ENCODE assay signal across 29 cellular contexts in genomic region chr20:61603715-61604114, GRCh38.
"Had no signal": no experiment of that assay in that cellular context is flagged by ENCODE, and none has a peak within 500 bp of the region (broad histone marks: within the 10 kb centered on the region; RNA-seq: fewer than 3 reads in every experiment).

No MANE protein-coding gene starts in this region.

- ATAC-seq: naive thymus-derived CD8-positive, alpha-beta T cell; natural killer cell treated with Interleukin-12 subunit alpha and Interleukin-12 subunit beta and Interleukin-15 and Interleukin-18, amount 100 ng/mL, for 72 hours; pancreas; right cardiac atrium; right lobe of liver; stimulated activated memory B cell treated with anti-CD40 and anti-IgM and Interleukin-4, amounts not matched to agents 10 μg/mL and 1 μg/mL and 100 μg/mL, for 72 hours; stimulated activated naive CD8-positive, alpha-beta T cell treated with anti-CD3 and anti-CD28 coated beads, Interleukin-15, amount 100 ng/mL, for 72 hours; stimulated activated naive CD8-positive, alpha-beta T cell treated with anti-CD3 and anti-CD28 coated beads, Interleukin-15, Interleukin-2, amounts not matched to agents 100 U/mL and 50 U/mL, for 24 hours; upper lobe of right lung had no signal

- H3K36me3 Mint-ChIP-seq: naive thymus-derived CD8-positive, alpha-beta T cell; natural killer cell treated with Interleukin-12 subunit alpha and Interleukin-12 subunit beta and Interleukin-15 and Interleukin-18, amount 100 ng/mL, for 72 hours; stimulated activated memory B cell treated with anti-CD40 and anti-IgM and Interleukin-4, amounts not matched to agents 10 μg/mL and 1 μg/mL and 100 μg/mL, for 72 hours; type B pancreatic cell had no signal

- H3K27ac Mint-ChIP-seq: natural killer cell treated with Interleukin-12 subunit alpha and Interleukin-12 subunit beta and Interleukin-15 and Interleukin-18, amount 100 ng/mL, for 72 hours; nephron progenitor cell; stimulated activated memory B cell treated with anti-CD40 and anti-IgM and Interleukin-4, amounts not matched to agents 10 μg/mL and 1 μg/mL and 100 μg/mL, for 72 hours; stimulated activated naive CD8-positive, alpha-beta T cell treated with anti-CD3 and anti-CD28 coated beads, Interleukin-15, amount 100 ng/mL, for 72 hours; type B pancreatic cell had no signal

- FAIRE-seq: pancreas, small intestine had no signal

- H3K4me1 ChIP-seq: pancreas, prostate gland, right lobe of liver, sigmoid colon, tibial artery, transverse colon, upper lobe of right lung, uterus had no signal

- H3K4me3 ChIP-seq: pancreas, prostate gland, right lobe of liver, sigmoid colon, suprapubic skin, testis, tibial artery, transverse colon, upper lobe of right lung, uterus had no signal

- H3K9me3 Mint-ChIP-seq: natural killer cell treated with Interleukin-12 subunit alpha and Interleukin-12 subunit beta and Interleukin-15 and Interleukin-18, amount 100 ng/mL, for 72 hours had no signal

- H3K9me3 ChIP-seq: pancreas, prostate gland, right lobe of liver, suprapubic skin, testis, transverse colon, upper lobe of right lung, uterus had no signal

- H3K4me1 Mint-ChIP-seq: naive thymus-derived CD8-positive, alpha-beta T cell; stimulated activated memory B cell treated with anti-CD40 and anti-IgM and Interleukin-4, amounts not matched to agents 10 μg/mL and 1 μg/mL and 100 μg/mL, for 72 hours; stimulated activated naive CD8-positive, alpha-beta T cell treated with anti-CD3 and anti-CD28 coated beads, Interleukin-15, amount 100 ng/mL, for 72 hours had no signal

- H3K36me3 ChIP-seq: neutrophil, pancreas, prostate gland, right lobe of liver, sigmoid colon, suprapubic skin, tibial artery, transverse colon, upper lobe of right lung, uterus had no signal

- H3K4me3 Mint-ChIP-seq: naive thymus-derived CD8-positive, alpha-beta T cell; natural killer cell treated with Interleukin-12 subunit alpha and Interleukin-12 subunit beta and Interleukin-15 and Interleukin-18, amount 100 ng/mL, for 72 hours; nephron progenitor cell; neural crest cell; stimulated activated memory B cell treated with anti-CD40 and anti-IgM and Interleukin-4, amounts not matched to agents 10 μg/mL and 1 μg/mL and 100 μg/mL, for 72 hours; stimulated activated naive CD8-positive, alpha-beta T cell treated with anti-CD3 and anti-CD28 coated beads, Interleukin-15, amount 100 ng/mL, for 72 hours; type B pancreatic cell had no signal

- H3K27ac ChIP-seq: neutrophil, pancreas, prostate gland, right lobe of liver, sigmoid colon, suprapubic skin, testis, tibial artery, transverse colon, upper lobe of right lung, uterus had no signal

- DNase-seq: naive thymus-derived CD8-positive, alpha-beta T cell; nephron progenitor cell; nucleus accumbens; retina; sigmoid colon; small intestine; stimulated activated CD4-positive, alpha-beta T cell treated with anti-CD3 and anti-CD28 coated beads, Interleukin-15, amount 100 ng/mL, for 24 hours; stimulated activated CD4-positive, alpha-beta T cell treated with anti-CD3 and anti-CD28 coated beads, Interleukin-2, amount 100 ng/mL, for 24 hours; stimulated activated CD4-positive, alpha-beta T cell treated with anti-CD3 and anti-CD28 coated beads, Interleukin-2, amount 100 ng/mL, for 48 hours; stimulated activated CD4-positive, alpha-beta T cell treated with anti-CD3 and anti-CD28 coated beads, Interleukin-4, amount 100 ng/mL, for 24 hours; stimulated activated naive CD4-positive, alpha-beta T cell; stimulated activated naive CD8-positive, alpha-beta T cell treated with anti-CD3 and anti-CD28 coated beads, Interleukin-15, amount 100 ng/mL, for 72 hours; stimulated activated naive CD8-positive, alpha-beta T cell treated with anti-CD3 and anti-CD28 coated beads, Interleukin-15, Interleukin-2, amounts not matched to agents 100 U/mL and 50 U/mL, for 24 hours; substantia nigra; testis; tibial artery; transverse colon; upper lobe of right lung; uterus had no signal
